In genomic region chr19:16425019-16425418, GRCh38 we compare ENCODE assay signal across 24 cellular contexts.
"Had no signal": no experiment of that assay in that cellular context is flagged by ENCODE, and none has a peak within 500 bp of the region (broad histone marks: within the 10 kb centered on the region; RNA-seq: fewer than 3 reads in every experiment).

No MANE protein-coding gene starts in this region.

- H3K27me3 Mint-ChIP-seq: naive thymus-derived CD8-positive, alpha-beta T cell; stimulated activated naive CD8-positive, alpha-beta T cell treated with anti-CD3 and anti-CD28 coated beads, Interleukin-15, Interleukin-2, amounts not matched to agents 100 ng/mL and 50 ng/mL, for 24 hours had no signal

- H3K4me3 ChIP-seq: heart left ventricle, left ventricle myocardium inferior, lung, ovary, right atrium auricular region, skin epidermis, suprapubic skin, thoracic aorta, tibial artery, upper lobe of right lung had no signal

- H3K4me3 Mint-ChIP-seq: naive thymus-derived CD8-positive, alpha-beta T cell; nephron; neural crest cell; stimulated activated effector memory CD8-positive, alpha-beta T cell treated with anti-CD3 and anti-CD28 coated beads, Interleukin-12 subunit alpha, Interleukin-12 subunit beta, amount 100 ng/mL, for 72 hours; stimulated activated naive CD8-positive, alpha-beta T cell treated with anti-CD3 and anti-CD28 coated beads, Interleukin-15, Interleukin-2, amounts not matched to agents 100 ng/mL and 50 ng/mL, for 24 hours had no signal

- H3K9me3 ChIP-seq: heart left ventricle, left ventricle myocardium inferior, neutrophil, ovary, right atrium auricular region, suprapubic skin, thoracic aorta, tibial artery, upper lobe of right lung had no signal

- H3K27ac Mint-ChIP-seq: naive thymus-derived CD8-positive, alpha-beta T cell; nephron; stimulated activated effector memory CD8-positive, alpha-beta T cell treated with anti-CD3 and anti-CD28 coated beads, Interleukin-12 subunit alpha, Interleukin-12 subunit beta, amount 100 ng/mL, for 72 hours; stimulated activated naive CD8-positive, alpha-beta T cell treated with anti-CD3 and anti-CD28 coated beads, Interleukin-15, Interleukin-2, amounts not matched to agents 100 ng/mL and 50 ng/mL, for 24 hours had no signal

- H3K4me1 Mint-ChIP-seq: nephron, neural crest cell had no signal

- H3K27me3 ChIP-seq: heart left ventricle, neutrophil, ovary, right atrium auricular region, suprapubic skin, tibial artery, upper lobe of right lung had no signal

- H3K27ac ChIP-seq: heart left ventricle, left ventricle myocardium inferior, neutrophil, ovary, right atrium auricular region, skin epidermis, suprapubic skin, thoracic aorta, tibial artery, upper lobe of right lung had no signal

- ATAC-seq: heart left ventricle; naive thymus-derived CD8-positive, alpha-beta T cell; sciatic nerve; stimulated activated effector memory CD8-positive, alpha-beta T cell treated with anti-CD3 and anti-CD28 coated beads, Interleukin-12 subunit alpha, Interleukin-12 subunit beta, amount 100 ng/mL, for 72 hours; upper lobe of right lung had no signal

- DNase-seq: glutamatergic neuron; heart left ventricle; hypothalamus; islet precursor cell; left ventricle myocardium inferior; naive thymus-derived CD8-positive, alpha-beta T cell; occipital lobe; ovary; stimulated activated CD4-positive, alpha-beta T cell treated with anti-CD3 and anti-CD28 coated beads, Interleukin-4, amount 100 ng/mL, for 24 hours; stimulated activated naive CD4-positive, alpha-beta T cell; tibial artery; trophoblast cell; upper lobe of right lung had no signal

- H3K36me3 ChIP-seq: ovary had no signal
